In the genomic region with DNA sequence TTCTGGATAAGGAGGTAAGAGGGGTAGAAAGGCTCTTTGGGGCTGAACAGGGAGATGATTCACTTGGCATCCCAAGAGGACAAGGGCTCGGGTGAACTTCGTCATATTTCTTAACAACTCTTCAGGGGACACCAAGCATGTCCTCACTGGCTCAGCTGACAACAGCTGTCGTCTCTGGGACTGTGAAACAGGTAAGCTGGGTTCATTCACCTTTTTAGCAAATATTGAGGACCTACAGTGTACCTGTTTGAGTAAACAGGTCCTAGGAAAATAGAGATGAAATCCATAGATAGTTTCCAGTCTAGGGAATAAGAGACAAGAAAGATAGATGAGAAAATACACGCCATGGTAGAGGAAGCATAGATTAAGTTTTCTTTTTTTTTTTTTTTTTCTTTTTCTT, we compare ENCODE assay signal across 14 cellular contexts. TPM values are rescaled to one million over a fixed set of nuclear protein-coding genes. Genes with fewer than 3 reads are reported as not detected.
A peak's percentile ranks its signal among the peaks of the same experiment; 100 is the strongest.
DNase-seq lines count a peak whose midpoint lies in the region; ATAC-seq, FAIRE-seq and TF ChIP-seq lines count a peak whose summit lies in the region.
"Had no signal": no experiment of that assay in that cellular context is flagged by ENCODE, and none has a peak within 500 bp of the region (broad histone marks: within the 10 kb centered on the region; RNA-seq: fewer than 3 reads in every experiment).

No MANE protein-coding gene starts in this region.

- ATAC-seq in GM12878 (no peak), HG02870 (IDR thresholded peaks at IDR 0.05; ENCODE audit: unreplicated experiment) (no peak)
- ATAC-seq: A549 had no signal

- peaks cover 40% of the 10 kb centered on the region for H3K36me3 Mint-ChIP-seq in activated CD4-positive, alpha-beta T cell treated with anti-CD3 and anti-CD28 coated beads, Interleukin-2, amount 10 ng/mL, durations not matched to agents 7 days and 5 days (ENCODE audit: low read depth)

- peaks cover 12% of the 10 kb centered on the region for H3K4me1 ChIP-seq in GM12878 (ENCODE audit: control insufficient read depth, insufficient read depth, low read length)
- H3K4me1 ChIP-seq in skeletal muscle satellite cell (ENCODE audit: control insufficient read depth, insufficient read depth, low read length) = peaks cover 27% of the 10 kb centered on the region

- FAIRE-seq in GM12878 (lab: Jason Lieb, UNC) = no peak
- FAIRE-seq: A549, keratinocyte had no signal

- CTCF ChIA-PET in activated CD4-positive, alpha-beta T cell treated with anti-CD3 and anti-CD28 coated beads, Interleukin-2, amount 10 ng/mL, durations not matched to agents 7 days and 5 days (lab: Charles Lee) = interaction anchor here (1.0 to 1.1 kb wide), 2 partner anchors 17 to 70 kb away, joined by 3 to 4 read pairs; no protein-coding TSS in a partner anchor
- CTCF ChIA-PET in GM12878 (lab: Yijun Ruan, JAX) = interaction anchor here (1.2 to 6.0 kb wide), 4 partner anchors 9 to 92 kb away, joined by 4 to 46 read pairs (median 8); partner anchors contain the start of gene FAM167B

- peaks cover 29% of the 10 kb centered on the region for H3K79me2 ChIP-seq in GM12878 (ENCODE audit: control insufficient read depth, insufficient read depth, low read length)

- H3K4me1 Mint-ChIP-seq in activated CD4-positive, alpha-beta T cell treated with anti-CD3 and anti-CD28 coated beads, Interleukin-2, amount 10 ng/mL, durations not matched to agents 7 days and 5 days = peaks cover 46% of the 10 kb centered on the region

- in situ Hi-C loops in GM12878 (cut with MboI) = no loop called here

- no peak overlapping the region for H2AFZ ChIP-seq in GM12878 (ENCODE audit: control insufficient read depth, low read depth, low read length)

- H3K4me3 ChIP-seq in GM12878 (peak overlapping the region; percentile 89; the same call in 1 of the 2 replicates), skeletal muscle satellite cell (ENCODE audit: low read length) (no peak overlapping the region)
- H3K4me3 ChIP-seq: cardiac muscle cell, ovary, upper lobe of left lung had no signal

- TF ChIP-seq POLR2A in GM12878 (IDR thresholded peaks at IDR 0.05; ENCODE audit: low read depth, low read length) = no peak

- H3K27ac ChIP-seq in GM12878 (ENCODE audit: control insufficient read depth, insufficient read depth) = 0 out of 2 replicates have a peak overlapping the region, but pooled peaks have one; percentile 15
- H3K27ac ChIP-seq: cardiac muscle cell, ovary had no signal

- peak overlapping the region; percentile 97 for H3K27ac Mint-ChIP-seq in activated CD4-positive, alpha-beta T cell treated with anti-CD3 and anti-CD28 coated beads, Interleukin-2, amount 10 ng/mL, durations not matched to agents 7 days and 5 days

- H3K9me3 ChIP-seq in GM12878 (replicated peaks; ENCODE audit: control insufficient read depth, insufficient read depth, low read length) (no peaks in the 10 kb centered on the region), skeletal muscle satellite cell (replicated peaks; ENCODE audit: low read length) (no peaks in the 10 kb centered on the region)
- H3K9me3 ChIP-seq: A549, ovary, upper lobe of left lung had no signal

- H3K27me3 Mint-ChIP-seq in activated CD4-positive, alpha-beta T cell treated with anti-CD3 and anti-CD28 coated beads, Interleukin-2, amount 10 ng/mL, durations not matched to agents 7 days and 5 days = no peaks in the 10 kb centered on the region

- POLR2A ChIA-PET in activated CD4-positive, alpha-beta T cell treated with anti-CD3 and anti-CD28 coated beads, Interleukin-2, amount 10 ng/mL, durations not matched to agents 7 days and 5 days (lab: Charles Lee) = no interaction called here
- POLR2A ChIA-PET in GM12878 (lab: Charles Lee) = interaction anchor here (0.5 to 0.6 kb wide), 2 partner anchors 32 to 117 kb away, joined by 3 to 7 read pairs; partner anchors contain the start of gene KPNA6

- H3K9ac ChIP-seq in GM12878 (ENCODE audit: control insufficient read depth, insufficient read depth, low read length) (no peak overlapping the region), skeletal muscle satellite cell (ENCODE audit: low read depth, low read length) (peak overlapping the region; percentile 99)

- peak overlapping the region; percentile 84 for H3K4me2 ChIP-seq in GM12878 (ENCODE audit: control insufficient read depth, insufficient read depth)
- peak overlapping the region; percentile 96 for H3K4me2 ChIP-seq in skeletal muscle satellite cell (ENCODE audit: low read length)

- no peaks in the 10 kb centered on the region for H3K27me3 ChIP-seq in GM12878 (replicated peaks in 1 of 2; ENCODE audit: control insufficient read depth in 2 of 2, insufficient read depth in 2 of 2, low read length in 1 of 2)
- no peaks in the 10 kb centered on the region for H3K27me3 ChIP-seq in skeletal muscle satellite cell (ENCODE audit: control insufficient read depth, insufficient read depth, low read length)
- H3K27me3 ChIP-seq: cardiac muscle cell, ovary, upper lobe of left lung had no signal

- RAD21 ChIA-PET in GM12878 (lab: Charles Lee; ENCODE audit: unreplicated experiment) = interaction anchor here (1.1 to 1.4 kb wide), 3 partner anchors 72 to 170 kb away, joined by 5 to 7 read pairs (median 6); partner anchors contain the start of gene BSDC1

- no peaks in the 10 kb centered on the region for H3K9me3 Mint-ChIP-seq in activated CD4-positive, alpha-beta T cell treated with anti-CD3 and anti-CD28 coated beads, Interleukin-2, amount 10 ng/mL, durations not matched to agents 7 days and 5 days

- H4K20me1 ChIP-seq in GM12878 (ENCODE audit: control insufficient read depth, insufficient read depth) = no peaks in the 10 kb centered on the region

- no peak for TF ChIP-seq EP300 in GM12878 (IDR thresholded peaks at IDR 0.05; ENCODE audit: borderline replicate concordance in 1 of 2, control insufficient read depth in 1 of 2, low read depth in 2 of 2, low read length in 2 of 2)

- intact Hi-C loops in GM12878 (cut with micrococcal nuclease; ENCODE audit: unreplicated experiment) = no loop called here

- H3K4me3 Mint-ChIP-seq in activated CD4-positive, alpha-beta T cell treated with anti-CD3 and anti-CD28 coated beads, Interleukin-2, amount 10 ng/mL, durations not matched to agents 7 days and 5 days = peak overlapping the region; percentile 42

- H3K36me3 ChIP-seq in GM12878 (ENCODE audit: control insufficient read depth in 2 of 2, insufficient read depth in 2 of 2, low read length in 1 of 2) (peaks cover 13 to 22% of the 10 kb centered on the region in 2 experiments), skeletal muscle satellite cell (ENCODE audit: insufficient read depth, low read length) (peaks cover 40% of the 10 kb centered on the region)
- H3K36me3 ChIP-seq: ovary had no signal

- no peak for DNase-seq in activated CD4-positive, alpha-beta T cell treated with anti-CD3 and anti-CD28 coated beads, Interleukin-2, amount 10 ng/mL, durations not matched to agents 7 days and 5 days
- DNase-seq in activated CD4-positive, alpha-beta T cell treated with anti-CD3 and anti-CD28 coated beads, Interleukin-2, amount 50 U/mL, for 4 hours = no peak
- DNase-seq in GM12878 (ENCODE audit: low read depth, low spot score) = no peak
- no peak for DNase-seq in medulla oblongata (ENCODE audit: extremely low spot score)
- DNase-seq: NCI-H345; ovary; SIG-M5; stimulated activated CD4-positive, alpha-beta T cell treated with anti-CD3 and anti-CD28 coated beads, Interleukin-4, amount 100 ng/mL, for 1 hour; upper lobe of left lung had no signal

- TF ChIP-seq RAD21 in GM12878 (IDR thresholded peaks at IDR 0.05; ENCODE audit: insufficient read depth, low read depth, low read length) = no peak

- WGBS in GM12878 (ENCODE audit: insufficient coverage, insufficient replicate concordance, low lambda C conversion rate, missing lambda C conversion rate) = 78% methylated on average over 4 of the region's 4 CpGs

- SMC1A ChIA-PET in GM12878 (lab: Charles Lee; ENCODE audit: uncharacterized antibody, unreplicated experiment) = interaction anchor here (1.2 to 2.5 kb wide), 4 partner anchors 18 to 109 kb away, joined by 4 to 13 read pairs (median 6); no protein-coding TSS in a partner anchor

- no TSS peak for BruUV-seq in GM12878 (replicated peaks; lab: Mats Ljungman, UMichigan)

- TF ChIP-seq CTCF in GM12878 (IDR thresholded peaks at IDR 0.05 in 2 of 3, conservative IDR thresholded peaks at IDR 0.05 in 1 of 3; ENCODE audit: control insufficient read depth in 2 of 3, extremely low read depth in 1 of 3, insufficient read depth in 1 of 3, low read depth in 3 of 3, low read length in 3 of 3) = no peak

RNA-seq across cellular contexts. Expression of gene EIF3I, which starts 2.1 kb away (rescaled TPM):
- total RNA-seq in activated CD4-positive, alpha-beta T cell treated with anti-CD3 and anti-CD28 coated beads, Interleukin-2, amount 10 ng/mL, durations not matched to agents 7 days and 5 days = 100 to 1,000 TPM; 173 to 176 TPM
- total RNA-seq in GM12878 (2013; cell fraction: nucleolus; rRNA removed) = 24.1 and 25.0 TPM in 2 replicates
- total RNA-seq in GM12878 (2014; rRNA removed) (293 and 313 TPM in 2 replicates), GM12878 (2014; rRNA removed; fragmentation: Illumina TruSeq; extraction: Trizol) (302 and 305 TPM in 2 replicates), GM12878 (2021) (208 and 211 TPM in 2 replicates)
- 407 TPM for polyA plus RNA-seq in GM12878 (2011; ENCODE audit: low read depth)
- polyA plus RNA-seq in GM12878 (2011; rRNA removed) (235 and 374 TPM in 2 replicates), GM12878 (2014; fragmentation: Illumina TruSeq; extraction: Trizol) (457 and 499 TPM in 2 replicates), GM12878 (2014; fragmentation: Nextera tagmentation; extraction: Ambion mirVana) (100 to 1,000 TPM; 572 to 606 TPM), GM12878 (2014; rRNA removed) (293 and 306 TPM in 2 replicates), GM12878 (2016; fragmentation: Nextera tagmentation; extraction: Ambion mirVana) (100 to 1,000 TPM; 342 to 362 TPM)
- polyA plus RNA-seq in GM12878 (2011; cell fraction: cytosol; rRNA removed) = 589 and 658 TPM in 2 replicates
- 65.9 and 123 TPM in 2 replicates for polyA plus RNA-seq in GM12878 (2011; cell fraction: nucleus; rRNA removed)
- polyA plus RNA-seq in GM12878 (2012) = 194 and 212 TPM in 2 replicates
- polyA minus RNA-seq in GM12878 (2011; rRNA and poly(A)+ RNA removed) = 425 and 517 TPM in 2 replicates
- 107 and 134 TPM in 2 replicates for polyA minus RNA-seq in GM12878 (2011; cell fraction: cytosol; rRNA and poly(A)+ RNA removed)
- polyA minus RNA-seq in GM12878 (2011; cell fraction: nucleus; rRNA and poly(A)+ RNA removed) = 30.1 and 58.2 TPM in 2 replicates
- 348 and 369 TPM in 2 replicates for total RNA-seq in skeletal muscle satellite cell (2012; rRNA removed)

RNA-seq across cellular contexts. Expression of gene TMEM234, which starts 2.1 kb away (rescaled TPM):
- 10 to 100 TPM; 13.2 to 15.0 TPM for total RNA-seq in activated CD4-positive, alpha-beta T cell treated with anti-CD3 and anti-CD28 coated beads, Interleukin-2, amount 10 ng/mL, durations not matched to agents 7 days and 5 days
- 45.3 and 48.5 TPM in 2 replicates for total RNA-seq in GM12878 (2013; cell fraction: nucleolus; rRNA removed)
- total RNA-seq in GM12878 (2014; rRNA removed) (8.1 and 8.8 TPM in 2 replicates), GM12878 (2014; rRNA removed; fragmentation: Illumina TruSeq; extraction: Trizol) (4.8 and 5.2 TPM in 2 replicates), GM12878 (2021) (6.2 and 10.9 TPM in 2 replicates)
- polyA plus RNA-seq in GM12878 (2011; ENCODE audit: low read depth) = 6.0 TPM
- polyA plus RNA-seq in GM12878 (2011; rRNA removed) (3.8 and 5.1 TPM in 2 replicates), GM12878 (2014; fragmentation: Illumina TruSeq; extraction: Trizol) (4.5 and 6.0 TPM in 2 replicates), GM12878 (2014; fragmentation: Nextera tagmentation; extraction: Ambion mirVana) (1 to 10 TPM; 2.9 to 4.5 TPM), GM12878 (2014; rRNA removed) (6.8 and 10.7 TPM in 2 replicates), GM12878 (2016; fragmentation: Nextera tagmentation; extraction: Ambion mirVana) (1 to 10 TPM; 8.6 TPM)
- polyA plus RNA-seq in GM12878 (2011; cell fraction: cytosol; rRNA removed) = 5.5 and 6.8 TPM in 2 replicates
- polyA plus RNA-seq in GM12878 (2011; cell fraction: nucleus; rRNA removed) = 41.0 and 47.4 TPM in 2 replicates
- 9.3 and 10.1 TPM in 2 replicates for polyA plus RNA-seq in GM12878 (2012)
- polyA minus RNA-seq in GM12878 (2011; rRNA and poly(A)+ RNA removed) = 12.0 and 17.4 TPM in 2 replicates
- polyA minus RNA-seq in GM12878 (2011; cell fraction: cytosol; rRNA and poly(A)+ RNA removed) = 3.2 and 5.1 TPM in 2 replicates
- polyA minus RNA-seq in GM12878 (2011; cell fraction: nucleus; rRNA and poly(A)+ RNA removed) = 14.7 and 19.6 TPM in 2 replicates
- total RNA-seq in skeletal muscle satellite cell (2012; rRNA removed) = 12.7 and 18.1 TPM in 2 replicates

RNA-seq across cellular contexts. Expression of gene DCDC2B, which starts 15.4 kb away (rescaled TPM):
- under 1 TPM; 0.10 TPM for total RNA-seq in activated CD4-positive, alpha-beta T cell treated with anti-CD3 and anti-CD28 coated beads, Interleukin-2, amount 10 ng/mL, durations not matched to agents 7 days and 5 days
- not detected in 2 replicates for total RNA-seq in GM12878 (2013; cell fraction: nucleolus; rRNA removed)
- total RNA-seq in GM12878 (2014; rRNA removed) (not detected in 2 replicates), GM12878 (2014; rRNA removed; fragmentation: Illumina TruSeq; extraction: Trizol) (not detected in 2 replicates), GM12878 (2021) (0.13 and 0.15 TPM in 2 replicates)
- not detected for polyA plus RNA-seq in GM12878 (2011; ENCODE audit: low read depth)
- polyA plus RNA-seq in GM12878 (2011; rRNA removed) (not detected in 2 replicates), GM12878 (2014; fragmentation: Illumina TruSeq; extraction: Trizol) (not detected in 2 replicates), GM12878 (2014; fragmentation: Nextera tagmentation; extraction: Ambion mirVana) (not detected), GM12878 (2014; rRNA removed) (not detected in 2 replicates), GM12878 (2016; fragmentation: Nextera tagmentation; extraction: Ambion mirVana) (under 1 TPM; 0.12 to 0.21 TPM)
- not detected in 2 replicates for polyA plus RNA-seq in GM12878 (2011; cell fraction: cytosol; rRNA removed)
- 0.18 and 0.25 TPM in 2 replicates for polyA plus RNA-seq in GM12878 (2011; cell fraction: nucleus; rRNA removed)
- polyA plus RNA-seq in GM12878 (2012) = 0.14 and 0.17 TPM in 2 replicates
- polyA minus RNA-seq in GM12878 (2011; rRNA and poly(A)+ RNA removed) = not detected in 2 replicates
- polyA minus RNA-seq in GM12878 (2011; cell fraction: cytosol; rRNA and poly(A)+ RNA removed) = not detected in 2 replicates
- 0.19 TPM in 1 of 2 replicates, not detected in the other for polyA minus RNA-seq in GM12878 (2011; cell fraction: nucleus; rRNA and poly(A)+ RNA removed)
- total RNA-seq in skeletal muscle satellite cell (2012; rRNA removed) = not detected in 2 replicates
- total RNA-seq: cardiac muscle cell had no signal
- polyA plus RNA-seq: A549, keratinocyte had no signal

RNA-seq across cellular contexts. Expression of gene IQCC, which starts 18.8 kb away (rescaled TPM):
- total RNA-seq in activated CD4-positive, alpha-beta T cell treated with anti-CD3 and anti-CD28 coated beads, Interleukin-2, amount 10 ng/mL, durations not matched to agents 7 days and 5 days = 1 to 10 TPM; 4.8 to 5.0 TPM
- 7.0 and 8.8 TPM in 2 replicates for total RNA-seq in GM12878 (2013; cell fraction: nucleolus; rRNA removed)
- total RNA-seq in GM12878 (2014; rRNA removed) (5.1 and 5.2 TPM in 2 replicates), GM12878 (2014; rRNA removed; fragmentation: Illumina TruSeq; extraction: Trizol) (5.3 and 5.6 TPM in 2 replicates), GM12878 (2021) (2.9 and 3.3 TPM in 2 replicates)
- polyA plus RNA-seq in GM12878 (2011; ENCODE audit: low read depth) = 1.0 TPM
- polyA plus RNA-seq in GM12878 (2011; rRNA removed) (3.1 and 4.1 TPM in 2 replicates), GM12878 (2014; fragmentation: Illumina TruSeq; extraction: Trizol) (6.8 and 7.5 TPM in 2 replicates), GM12878 (2014; fragmentation: Nextera tagmentation; extraction: Ambion mirVana) (1 to 10 TPM; 2.1 to 3.8 TPM), GM12878 (2014; rRNA removed) (5.5 and 6.4 TPM in 2 replicates), GM12878 (2016; fragmentation: Nextera tagmentation; extraction: Ambion mirVana) (1 to 10 TPM; 4.8 to 5.1 TPM)
- 3.7 and 5.7 TPM in 2 replicates for polyA plus RNA-seq in GM12878 (2011; cell fraction: cytosol; rRNA removed)
- 6.7 and 8.0 TPM in 2 replicates for polyA plus RNA-seq in GM12878 (2011; cell fraction: nucleus; rRNA removed)
- polyA plus RNA-seq in GM12878 (2012) = 2.3 and 2.4 TPM in 2 replicates
- 3.1 and 5.3 TPM in 2 replicates for polyA minus RNA-seq in GM12878 (2011; rRNA and poly(A)+ RNA removed)
- 1.1 and 1.6 TPM in 2 replicates for polyA minus RNA-seq in GM12878 (2011; cell fraction: cytosol; rRNA and poly(A)+ RNA removed)
- polyA minus RNA-seq in GM12878 (2011; cell fraction: nucleus; rRNA and poly(A)+ RNA removed) = 4.1 and 6.5 TPM in 2 replicates
- total RNA-seq in skeletal muscle satellite cell (2012; rRNA removed) = 0.76 and 2.2 TPM in 2 replicates

RNA-seq across cellular contexts. Expression of gene FAM167B, which starts 22.7 kb away (rescaled TPM):
- under 1 TPM; 0.58 to 0.87 TPM for total RNA-seq in activated CD4-positive, alpha-beta T cell treated with anti-CD3 and anti-CD28 coated beads, Interleukin-2, amount 10 ng/mL, durations not matched to agents 7 days and 5 days
- total RNA-seq in GM12878 (2013; cell fraction: nucleolus; rRNA removed) = 0.48 and 0.81 TPM in 2 replicates
- total RNA-seq in GM12878 (2014; rRNA removed) (0.38 and 0.45 TPM in 2 replicates), GM12878 (2014; rRNA removed; fragmentation: Illumina TruSeq; extraction: Trizol) (0.27 and 0.37 TPM in 2 replicates), GM12878 (2021) (0.62 and 0.88 TPM in 2 replicates)
- polyA plus RNA-seq in GM12878 (2011; ENCODE audit: low read depth) = not detected
- polyA plus RNA-seq in GM12878 (2011; rRNA removed) (0.19 TPM in 1 of 2 replicates, not detected in the other), GM12878 (2014; fragmentation: Illumina TruSeq; extraction: Trizol) (0.07 and 0.52 TPM in 2 replicates), GM12878 (2014; fragmentation: Nextera tagmentation; extraction: Ambion mirVana) (under 1 TPM in 1 of 2 experiments, not detected in 1; 0.07 TPM), GM12878 (2014; rRNA removed) (0.69 and 1.2 TPM in 2 replicates), GM12878 (2016; fragmentation: Nextera tagmentation; extraction: Ambion mirVana) (under 1 TPM; 0.26 to 0.47 TPM)
- 0.12 and 0.23 TPM in 2 replicates for polyA plus RNA-seq in GM12878 (2011; cell fraction: cytosol; rRNA removed)
- 0.21 and 0.45 TPM in 2 replicates for polyA plus RNA-seq in GM12878 (2011; cell fraction: nucleus; rRNA removed)
- polyA plus RNA-seq in GM12878 (2012) = 0.29 and 0.58 TPM in 2 replicates
- polyA minus RNA-seq in GM12878 (2011; rRNA and poly(A)+ RNA removed) = 0.36 TPM in 1 of 2 replicates, not detected in the other
- not detected in 2 replicates for polyA minus RNA-seq in GM12878 (2011; cell fraction: cytosol; rRNA and poly(A)+ RNA removed)
- not detected in 2 replicates for polyA minus RNA-seq in GM12878 (2011; cell fraction: nucleus; rRNA and poly(A)+ RNA removed)
- 0.44 TPM in 1 of 2 replicates, not detected in the other for total RNA-seq in skeletal muscle satellite cell (2012; rRNA removed)
